ENCODE assay signal across 14 cellular contexts in the genomic region with DNA sequence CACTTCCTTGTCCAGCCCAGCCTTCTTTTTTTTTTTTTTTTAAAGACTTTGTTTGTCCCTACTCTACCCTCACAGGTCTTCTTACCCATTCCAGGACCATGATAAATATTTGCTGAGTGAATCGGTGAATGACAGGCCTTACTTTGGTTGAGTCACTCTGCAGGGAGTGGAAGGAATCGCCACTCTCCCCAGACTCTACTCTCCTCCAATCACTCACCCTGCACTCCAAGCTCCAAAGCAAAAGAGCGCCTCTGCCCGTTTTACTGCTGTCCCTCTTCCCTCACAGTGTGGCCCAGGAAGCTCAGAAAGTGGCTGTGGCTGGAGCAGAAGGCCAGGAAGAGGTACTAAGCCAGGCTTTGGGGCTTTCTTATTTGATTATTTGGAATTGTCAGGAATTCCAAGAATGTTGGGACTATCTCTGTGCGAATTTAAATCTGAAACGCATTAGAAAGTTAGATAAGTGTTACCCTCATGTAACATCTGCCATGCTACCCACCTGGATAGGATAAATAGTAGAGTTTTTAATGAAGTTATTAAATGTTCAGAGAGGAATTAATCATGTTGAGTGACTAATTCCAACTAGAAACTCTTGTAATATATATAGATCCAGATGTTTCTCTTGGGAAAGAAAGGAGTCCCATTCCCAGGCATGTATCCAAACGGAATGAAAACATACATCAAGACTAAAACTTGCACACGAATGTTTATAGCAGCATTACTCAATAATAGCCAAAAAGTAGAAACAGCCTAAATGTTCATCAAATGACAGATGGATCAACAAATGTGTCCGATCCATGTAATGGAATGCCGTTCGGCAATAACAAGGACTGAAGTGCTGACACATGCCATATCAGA. TPM values are rescaled to one million over a fixed set of nuclear protein-coding genes. Genes with fewer than 3 reads are reported as not detected.
A peak's percentile ranks its signal among the peaks of the same experiment; 100 is the strongest.
DNase-seq lines count a peak whose midpoint lies in the region; ATAC-seq, FAIRE-seq and TF ChIP-seq lines count a peak whose summit lies in the region.
"Had no signal": no experiment of that assay in that cellular context is flagged by ENCODE, and none has a peak within 500 bp of the region (broad histone marks: within the 10 kb centered on the region; RNA-seq: fewer than 3 reads in every experiment).

No MANE protein-coding gene starts in this region.

- H3K79me2 ChIP-seq in K562 (ENCODE audit: control insufficient read depth, insufficient read depth, low read length) = no peaks in the 10 kb centered on the region

- in situ Hi-C loops in K562 (cut with MboI) = no loop called here

- no peak for TF ChIP-seq RAD21 in K562 (CRISPR knock-in tag; conservative IDR thresholded peaks at IDR 0.05 in 1 of 2, IDR thresholded peaks at IDR 0.05 in 1 of 2)

- H3K27me3 ChIP-seq in AG04450 (ENCODE audit: control insufficient read depth, insufficient read depth, low read length) (no peaks in the 10 kb centered on the region), K562 (ENCODE audit: control insufficient read depth in 2 of 2, insufficient read depth in 2 of 2, low read length in 2 of 2) (peaks cover 5 to 8% of the 10 kb centered on the region in 2 experiments; a peak in 2 of 5 replicates), ascending aorta (no peaks in the 10 kb centered on the region)

- no peaks in the 10 kb centered on the region for H4K20me1 ChIP-seq in K562 (replicated peaks; ENCODE audit: control insufficient read depth, insufficient read depth, low read length)

- 53% methylated on average over 11 of the region's 11 CpGs for WGBS in K562 (ENCODE audit: insufficient coverage, low coverage, missing lambda C conversion rate)

- H3K9me1 ChIP-seq in K562 (ENCODE audit: control insufficient read depth, insufficient read depth, low read length) = no peaks in the 10 kb centered on the region

- H3K4me2 ChIP-seq in K562 (ENCODE audit: insufficient read depth, low read length) = no peak overlapping the region

- POLR2A ChIA-PET in AG04450 (lab: Yijun Ruan, JAX) (no interaction called here), K562 (lab: Yijun Ruan, JAX) (interaction anchor here (0.6 kb wide), 1 partner anchor 18 kb away, joined by 3 read pairs; no protein-coding TSS in a partner anchor)

- no peak for FAIRE-seq in K562 (lab: Jason Lieb, UNC)
- FAIRE-seq: islet of Langerhans had no signal

- H3K4me3 ChIP-seq in AG04450 (ENCODE audit: low read depth, low read length) (no peak overlapping the region), K562 (no peak overlapping the region), ascending aorta (no peak overlapping the region)

- DNase-seq in AG04450 (ENCODE audit: low read depth, low spot score) (peak; percentile 26), HT1080 (ENCODE audit: low read depth) (peak; percentile 77), K562 (ENCODE audit: extremely low read depth in 1 of 4, low spot score in 3 of 4) (no peak), iPS-NIHi7 (ENCODE audit: extremely low spot score) (peak; percentile 70), ascending aorta (ENCODE audit: low spot score in 2 of 2) (no peak), NCI-H2227 treated with DMSO at 0.1 percent for 48 hours (lab: John Stamatoyannopoulos, UW) (no peak)
- DNase-seq in activated CD4-positive, alpha-beta T cell treated with anti-CD3 and anti-CD28 coated beads for 4 hours = no peak
- DNase-seq in activated CD8-positive, alpha-beta memory T cell treated with anti-CD3 and anti-CD28 coated beads, Interleukin-2, amount 50 U/mL, for 4 hours = no peak
- DNase-seq: activated CD4-positive, alpha-beta memory T cell treated with anti-CD3 and anti-CD28 coated beads, Interleukin-2, amount 10 ng/mL, durations not matched to agents 7 days and 5 days; NCI-H1048; stimulated activated CD4-positive, alpha-beta T cell treated with anti-CD3 and anti-CD28 coated beads, Interleukin-15, amount 100 ng/mL, for 24 hours; T-cell had no signal

- no peaks in the 10 kb centered on the region for H3K36me3 ChIP-seq in K562 (ENCODE audit: control insufficient read depth, insufficient read depth, low read length)
- H3K36me3 ChIP-seq in ascending aorta = no peaks in the 10 kb centered on the region

- H3K27ac ChIP-seq in AG04450 (ENCODE audit: low read depth, low read length) (peak overlapping the region; percentile 70), K562 (ENCODE audit: extremely low read depth, low read depth, low read length) (no peak overlapping the region), ascending aorta (no peak overlapping the region)

- ATAC-seq in K562 = peak; percentile 44
- ATAC-seq: stimulated activated effector memory CD8-positive, alpha-beta T cell treated with anti-CD3 and anti-CD28 coated beads, Interleukin-12 subunit alpha, Interleukin-12 subunit beta, amount 100 ng/mL, for 72 hours; T-cell had no signal

- H3K4me1 ChIP-seq in K562 (replicated peaks in 1 of 2; ENCODE audit: control insufficient read depth in 2 of 2, insufficient read depth in 2 of 2, low read length in 2 of 2) = peaks cover 12 to 17% of the 10 kb centered on the region in 2 experiments; a peak in 4 of 5 replicates
- H3K4me1 ChIP-seq in ascending aorta = no peaks in the 10 kb centered on the region

- no peak for TF ChIP-seq EP300 in K562 (IDR thresholded peaks at IDR 0.05; ENCODE audit: low read length)

- TF ChIP-seq POLR2A in K562 (conservative IDR thresholded peaks at IDR 0.05) = no peak

- intact Hi-C loops in K562 (cut with micrococcal nuclease) = no loop called here
- intact Hi-C loops in ascending aorta (cut with DNase I) = loop anchor here (10.0 kb wide), 1 partner anchor 53 kb away; no protein-coding TSS in a partner anchor

- H3K9me3 ChIP-seq in AG04450 (ENCODE audit: control insufficient read depth, insufficient read depth, low read length) = no peaks in the 10 kb centered on the region
- no peaks in the 10 kb centered on the region for H3K9me3 ChIP-seq in K562 (replicated peaks; ENCODE audit: control insufficient read depth, insufficient read depth, low read depth, low read length)
- H3K9me3 ChIP-seq in ascending aorta = no peaks in the 10 kb centered on the region

- BruUV-seq in K562 (replicated peaks; lab: Mats Ljungman, UMichigan) = no TSS peak

- CTCF ChIA-PET in AG04450 (lab: Charles Lee) = no interaction called here
- CTCF ChIA-PET in K562 (lab: Yijun Ruan, JAX; ENCODE audit: low intra/inter-chr PET ratio) = no interaction called here

- H3K9ac ChIP-seq in K562 (ENCODE audit: insufficient read depth in 1 of 2, low read depth in 2 of 2, low read length in 2 of 2) = no peak overlapping the region

- TF ChIP-seq CTCF in AG04450 (IDR thresholded peaks at IDR 0.05; ENCODE audit: low read depth, low read length) (no peak), K562 (IDR thresholded peaks at IDR 0.05 in 2 of 3, conservative IDR thresholded peaks at IDR 0.05 in 1 of 3; ENCODE audit: insufficient read depth in 2 of 3, low read depth in 1 of 3, low read length in 3 of 3) (no peak), ascending aorta (IDR thresholded peaks at IDR 0.05) (no peak)

- peak overlapping the region; percentile 83 for H2AFZ ChIP-seq in K562 (ENCODE audit: low read depth, low read length)

TF ChIP-seq in K562, 482 proteins besides CTCF, POLR2A, EP300 and RAD21 (continues in another document):
- TF ChIP-seq ZNF316 (IDR thresholded peaks at IDR 0.05) (0 out of 2 replicates have a peak, but pooled peaks have one; percentile 21), COPS2 (conservative IDR thresholded peaks at IDR 0.05) (no peak), ZNF124 (CRISPR knock-in tag; IDR thresholded peaks at IDR 0.05) (no peak), ATF2 (CRISPR knock-in tag; IDR thresholded peaks at IDR 0.05) (no peak), BRCA1 (IDR thresholded peaks at IDR 0.05) (no peak), BRCA1 (CRISPR knock-in tag; IDR thresholded peaks at IDR 0.05) (no peak), POLR2H (tag; IDR thresholded peaks at IDR 0.05; ENCODE audit: low read depth) (no peak)

RNA-seq across cellular contexts. Expression of gene CHMP1B, which starts 43.0 kb away (rescaled TPM):
- 32.3 and 32.6 TPM in 2 replicates for polyA plus RNA-seq in AG04450 (2011; rRNA removed)
- polyA minus RNA-seq in AG04450 (2011; rRNA and poly(A)+ RNA removed) = 34.6 and 47.1 TPM in 2 replicates
- total RNA-seq in HT1080 (2014; rRNA removed; shearing (Covaris generic)) = 24.9 and 31.4 TPM in 2 replicates
- polyA plus RNA-seq in HT1080 (2015; cell fraction: cytosol; rRNA removed) = 51.6 and 58.4 TPM in 2 replicates
- polyA plus RNA-seq in HT1080 (2015; cell fraction: nucleus; rRNA removed) = 36.9 and 37.2 TPM in 2 replicates
- 8.3 and 13.4 TPM in 2 replicates for total RNA-seq in K562 (2011; cell fraction: chromatin; rRNA removed; ENCODE audit: low replicate concordance)
- total RNA-seq in K562 (2011; cell fraction: nucleolus; rRNA removed) = 10.8 and 11.2 TPM in 2 replicates
- 15.5 and 19.1 TPM in 2 replicates for total RNA-seq in K562 (2011; cell fraction: nucleoplasm; rRNA removed)
- 22.3 and 22.9 TPM in 2 replicates for total RNA-seq in K562 (2014; rRNA removed)
- 18.7 and 21.7 TPM in 2 replicates for total RNA-seq in K562 (2014; rRNA removed; fragmentation: Illumina TruSeq; extraction: Trizol)
- total RNA-seq in K562 (2015; rRNA removed; fragmentation: Illumina TruSeq; extraction: Trizol) = 15.6 and 17.6 TPM in 2 replicates
- 17.1 and 21.3 TPM in 2 replicates for total RNA-seq in K562 (2021)
- polyA plus RNA-seq in K562 (2011; rRNA removed) = 17.7 and 19.0 TPM in 2 replicates
- polyA plus RNA-seq in K562 (2011; cell fraction: cytosol; rRNA removed) = 15.7 and 19.8 TPM in 2 replicates
- polyA plus RNA-seq in K562 (2011; cell fraction: nucleus; rRNA removed) = 11.0 and 12.8 TPM in 2 replicates
- 16.6 and 23.6 TPM in 2 replicates for polyA plus RNA-seq in K562 (2012)
- 20.3 and 22.6 TPM in 2 replicates for polyA plus RNA-seq in K562 (2014; fragmentation: Illumina TruSeq; extraction: Trizol)
- 10 to 100 TPM; 12.3 to 14.5 TPM for polyA plus RNA-seq in K562 (2014; fragmentation: Nextera tagmentation; extraction: Ambion mirVana)
- polyA plus RNA-seq in K562 (2014; rRNA removed) = 27.9 and 29.9 TPM in 2 replicates
- 16.9 and 22.1 TPM in 2 replicates for polyA minus RNA-seq in K562 (2011; rRNA and poly(A)+ RNA removed)
- polyA minus RNA-seq in K562 (2011; cell fraction: cytosol; rRNA and poly(A)+ RNA removed) = 6.8 and 7.9 TPM in 2 replicates
- 5.1 and 10.0 TPM in 2 replicates for polyA minus RNA-seq in K562 (2011; cell fraction: nucleus; rRNA and poly(A)+ RNA removed)
- 25.5 TPM for total RNA-seq in ascending aorta

Comparison
In these comparisons a context has a peak if more than half of its experiments do, and no peak if none do; other contexts are left out.
1. DNase-seq: peak in AG04450 (single experiment), HT1080 (single experiment) and iPS-NIHi7 (single experiment); none in K562 (0 of 4), ascending aorta (0 of 2), activated CD4-positive, alpha-beta T cell treated with anti-CD3 and anti-CD28 coated beads for 4 hours (0 of 2), activated CD8-positive, alpha-beta memory T cell treated with anti-CD3 and anti-CD28 coated beads, Interleukin-2, amount 50 U/mL, for 4 hours (single experiment) and NCI-H2227 treated with DMSO at 0.1 percent for 48 hours (single experiment).